8 cellular contexts compared by ENCODE assay signal in genomic region chr12:77152623-77153193, GRCh38.
DNase-seq lines count a peak whose midpoint lies in the region; ATAC-seq and TF ChIP-seq lines count a peak whose summit lies in the region.

No MANE protein-coding gene starts in this region.

- H3K4me1 Mint-ChIP-seq in activated T-helper 2 cell treated with anti-CD3 and anti-CD28 coated beads, Interferon-gamma antibody, Interleukin-2, Interleukin-4, amounts not matched to agents 10 μg/mL and 5 μg/mL and 100 μg/mL, durations not matched to agents 14 hours and 24 hours and 36 hours (ENCODE audit: low read depth) = no peaks in the 10 kb centered on the region

- H3K4me1 ChIP-seq in mammary epithelial cell (ENCODE audit: insufficient read depth, low read length) = peaks cover 6% of the 10 kb centered on the region
- no peaks in the 10 kb centered on the region for H3K4me1 ChIP-seq in mesenchymal stem cell (ENCODE audit: control insufficient read depth, insufficient read depth, low read depth, low read length)

- TF ChIP-seq RAD21 in Ishikawa (IDR thresholded peaks at IDR 0.05; ENCODE audit: low read depth) = peak; percentile 47

- H3K14ac ChIP-seq in mesenchymal stem cell (ENCODE audit: low read length in 2 of 2) = no peak overlapping the region

- H3K36me3 ChIP-seq in mammary epithelial cell (ENCODE audit: insufficient read depth, low read length) (no peaks in the 10 kb centered on the region), mesenchymal stem cell (ENCODE audit: control insufficient read depth in 1 of 2, insufficient read depth in 2 of 2, low read depth in 1 of 2, low read length in 2 of 2) (no peaks in the 10 kb centered on the region)

- no peak overlapping the region for H3K18ac ChIP-seq in mesenchymal stem cell (ENCODE audit: low read depth in 1 of 2, low read length in 2 of 2)

- H3K4me2 ChIP-seq in mammary epithelial cell (ENCODE audit: insufficient read depth, low read depth, low read length) (no peak overlapping the region), mesenchymal stem cell (ENCODE audit: low read length, poor library complexity, severe bottlenecking) (no peak overlapping the region)

- in situ Hi-C loops in mammary epithelial cell (cut with MboI; ENCODE audit: low sequenced_read_pairs in 2 of 2) = loop anchor here (10.0 to 25.0 kb wide), 2 partner anchors 532 to 535 kb away; no protein-coding TSS in a partner anchor

- no peaks in the 10 kb centered on the region for H4K20me1 ChIP-seq in mammary epithelial cell (ENCODE audit: insufficient read depth, low read length)

- H3K4me3 Mint-ChIP-seq in activated T-helper 2 cell treated with anti-CD3 and anti-CD28 coated beads, Interferon-gamma antibody, Interleukin-2, Interleukin-4, amounts not matched to agents 10 μg/mL and 5 μg/mL and 100 μg/mL, durations not matched to agents 14 hours and 24 hours and 36 hours (ENCODE audit: low read depth) = no peak overlapping the region

- H2BK12ac ChIP-seq in mesenchymal stem cell (ENCODE audit: low read length in 2 of 2) = no peak overlapping the region

- no peak overlapping the region for H2BK120ac ChIP-seq in mesenchymal stem cell (ENCODE audit: low read depth, low read length)

- DNase-seq in COLO829 (ENCODE audit: low spot score) (peak; percentile 22), mammary epithelial cell (peak; percentile 19), mesenchymal stem cell (peak; percentile 32), NCI-H524 treated with DMSO at 0.1 percent for 48 hours (lab: John Stamatoyannopoulos, UW) (no peak)
- no peak for DNase-seq in stimulated activated CD4-positive, alpha-beta T cell treated with anti-CD3 and anti-CD28 coated beads, Interleukin-2, amount 100 ng/mL, for 24 hours
- DNase-seq in activated T-helper 2 cell treated with anti-CD3 and anti-CD28 coated beads, Interferon-gamma antibody, Interleukin-2, Interleukin-4, amounts not matched to agents 10 μg/mL and 5 μg/mL and 100 μg/mL, durations not matched to agents 14 hours and 24 hours and 36 hours (ENCODE audit: low spot score) = no peak

- H3K4me3 ChIP-seq in mammary epithelial cell (replicated peaks in 1 of 3; ENCODE audit: insufficient read depth in 1 of 3, low read depth in 2 of 3, low read length in 3 of 3) (no peak overlapping the region), mesenchymal stem cell (ENCODE audit: insufficient read depth in 1 of 2, low read depth in 1 of 2, low read length in 2 of 2) (no peak overlapping the region)

- BruUV-seq in mammary epithelial cell (replicated peaks; lab: Mats Ljungman, UMichigan) = no TSS peak

- intact Hi-C loops in mammary epithelial cell (cut with micrococcal nuclease) = loop anchor here (1.0 to 5.0 kb wide), 5 partner anchors 103 to 775 kb away; no protein-coding TSS in a partner anchor
- intact Hi-C loops in activated T-helper 2 cell treated with anti-CD3 and anti-CD28 coated beads, Interferon-gamma antibody, Interleukin-2, Interleukin-4, amounts not matched to agents 10 μg/mL and 5 μg/mL and 100 μg/mL, durations not matched to agents 14 hours and 24 hours and 36 hours (cut with micrococcal nuclease) = no loop called here

- no peak overlapping the region for H3K23ac ChIP-seq in mesenchymal stem cell (ENCODE audit: low read length in 2 of 2)

- 0% methylated on average over 2 of the region's 2 CpGs for WGBS in mammary epithelial cell (ENCODE audit: low coverage, missing lambda C conversion rate)
- WGBS in mesenchymal stem cell = no CpG with 5 or more reads among the region's 2 CpGs

- H2AFZ ChIP-seq in mammary epithelial cell (ENCODE audit: low read depth, low read length) (no peak overlapping the region), mesenchymal stem cell (ENCODE audit: low read depth, low read length) (no peak overlapping the region)

- H3K27ac ChIP-seq in mammary epithelial cell (ENCODE audit: insufficient read depth, low read depth, low read length) = no peak overlapping the region
- H3K27ac ChIP-seq in mesenchymal stem cell (ENCODE audit: low read length, poor library complexity, severe bottlenecking) = no peak overlapping the region

- H3K36me3 Mint-ChIP-seq in activated T-helper 2 cell treated with anti-CD3 and anti-CD28 coated beads, Interferon-gamma antibody, Interleukin-2, Interleukin-4, amounts not matched to agents 10 μg/mL and 5 μg/mL and 100 μg/mL, durations not matched to agents 14 hours and 24 hours and 36 hours (ENCODE audit: low read depth) = no peaks in the 10 kb centered on the region

- H2BK15ac ChIP-seq in mesenchymal stem cell (ENCODE audit: low read depth, poor library complexity, severe bottlenecking) = no peak overlapping the region

- H3K9me3 ChIP-seq in mammary epithelial cell (replicated peaks; ENCODE audit: insufficient read depth, low read length) (no peaks in the 10 kb centered on the region), mesenchymal stem cell (ENCODE audit: control insufficient read depth, low read length) (peaks cover 8% of the 10 kb centered on the region)

- no peak overlapping the region for H3K4ac ChIP-seq in mesenchymal stem cell (ENCODE audit: low read depth in 1 of 2, low read length in 2 of 2)

- no peak overlapping the region for H4K8ac ChIP-seq in mesenchymal stem cell (ENCODE audit: low read length)

- no peak for TF ChIP-seq EP300 in Ishikawa (IDR thresholded peaks at IDR 0.05; ENCODE audit: borderline replicate concordance)

- TF ChIP-seq CTCF in mammary epithelial cell (conservative IDR thresholded peaks at IDR 0.05 in 1 of 2, IDR thresholded peaks at IDR 0.05 in 1 of 2; ENCODE audit: extremely low read depth in 1 of 2, insufficient read depth in 1 of 2, low read depth in 1 of 2, low read length in 2 of 2) = peak; percentile 48 to 70

- no peaks in the 10 kb centered on the region for H3K9me3 Mint-ChIP-seq in activated T-helper 2 cell treated with anti-CD3 and anti-CD28 coated beads, Interferon-gamma antibody, Interleukin-2, Interleukin-4, amounts not matched to agents 10 μg/mL and 5 μg/mL and 100 μg/mL, durations not matched to agents 14 hours and 24 hours and 36 hours

- no peaks in the 10 kb centered on the region for H3K27me3 ChIP-seq in mammary epithelial cell (ENCODE audit: insufficient read depth, low read length)
- H3K27me3 ChIP-seq in mesenchymal stem cell (ENCODE audit: control insufficient read depth in 1 of 2, insufficient read depth in 1 of 2, low read length in 2 of 2) = no peaks in the 10 kb centered on the region

- H3K27me3 Mint-ChIP-seq in activated T-helper 2 cell treated with anti-CD3 and anti-CD28 coated beads, Interferon-gamma antibody, Interleukin-2, Interleukin-4, amounts not matched to agents 10 μg/mL and 5 μg/mL and 100 μg/mL, durations not matched to agents 14 hours and 24 hours and 36 hours (ENCODE audit: low read depth) = no peaks in the 10 kb centered on the region

- H3K9ac ChIP-seq in mammary epithelial cell (ENCODE audit: insufficient read depth, low read length) = no peak overlapping the region
- peak overlapping the region; percentile 46 for H3K9ac ChIP-seq in mesenchymal stem cell (ENCODE audit: low read length)

- CTCF ChIA-PET in mammary epithelial cell (lab: Charles Lee; ENCODE audit: low non-redundant PET) = interaction anchor here (0.6 to 0.7 kb wide), 4 partner anchors 50 to 560 kb away, joined by 3 to 7 read pairs (median 5); no protein-coding TSS in a partner anchor

- no peak overlapping the region for H3K27ac Mint-ChIP-seq in activated T-helper 2 cell treated with anti-CD3 and anti-CD28 coated beads, Interferon-gamma antibody, Interleukin-2, Interleukin-4, amounts not matched to agents 10 μg/mL and 5 μg/mL and 100 μg/mL, durations not matched to agents 14 hours and 24 hours and 36 hours

- no peak for ATAC-seq in GM18868 (IDR thresholded peaks at IDR 0.05; ENCODE audit: unreplicated experiment)

- dilution Hi-C loops in mammary epithelial cell (cut with HindIII; ENCODE audit: low sequenced_read_pairs) = no loop called here

- no peak overlapping the region for H4K91ac ChIP-seq in mesenchymal stem cell (ENCODE audit: low read length)

- H3K79me1 ChIP-seq in mesenchymal stem cell (replicated peaks; ENCODE audit: low read length, poor library complexity, severe bottlenecking) = no peaks in the 10 kb centered on the region

- H3K79me2 ChIP-seq in mammary epithelial cell (ENCODE audit: insufficient read depth, low read length) = no peaks in the 10 kb centered on the region

- H2AK5ac ChIP-seq in mesenchymal stem cell (ENCODE audit: low read length, severe bottlenecking) = no peak overlapping the region

- H2BK5ac ChIP-seq in mesenchymal stem cell (ENCODE audit: low read depth, low read length, poor library complexity, severe bottlenecking) = no peak overlapping the region

TF ChIP-seq in Ishikawa, 13 proteins besides CTCF, POLR2A, EP300 and RAD21 (continues in another document):
- TF ChIP-seq REST (IDR thresholded peaks at IDR 0.05; ENCODE audit: low read depth) = no peak
- no peak for TF ChIP-seq ZBTB7A (IDR thresholded peaks at IDR 0.05; ENCODE audit: low read depth)
- no peak for TF ChIP-seq MAX (IDR thresholded peaks at IDR 0.05)
- TF ChIP-seq TCF12 (IDR thresholded peaks at IDR 0.05; ENCODE audit: low read depth) = no peak
- no peak for TF ChIP-seq YY1 (IDR thresholded peaks at IDR 0.05; ENCODE audit: low read depth)
- no peak for TF ChIP-seq NFIC (IDR thresholded peaks at IDR 0.05)

Comparison
In these comparisons a context has a peak if more than half of its experiments do, and no peak if none do; other contexts are left out.
1. DNase-seq: peak in COLO829 (single experiment), mammary epithelial cell (single experiment) and mesenchymal stem cell (single experiment); none in stimulated activated CD4-positive, alpha-beta T cell treated with anti-CD3 and anti-CD28 coated beads, Interleukin-2, amount 100 ng/mL, for 24 hours (0 of 2), activated T-helper 2 cell treated with anti-CD3 and anti-CD28 coated beads, Interferon-gamma antibody, Interleukin-2, Interleukin-4, amounts not matched to agents 10 μg/mL and 5 μg/mL and 100 μg/mL, durations not matched to agents 14 hours and 24 hours and 36 hours (single experiment) and NCI-H524 treated with DMSO at 0.1 percent for 48 hours (single experiment).